Comparison of ENCODE assay signal across 17 cellular contexts in genomic region chr2:9895669-9896068, GRCh38. TPM values are rescaled to one million over a fixed set of nuclear protein-coding genes. Genes with fewer than 3 reads are reported as not detected.
A peak's percentile ranks its signal among the peaks of the same experiment; 100 is the strongest.
DNase-seq lines count a peak whose midpoint lies in the region; ATAC-seq, FAIRE-seq and TF ChIP-seq lines count a peak whose summit lies in the region.
"Had no signal": no experiment of that assay in that cellular context is flagged by ENCODE, and none has a peak within 500 bp of the region (broad histone marks: within the 10 kb centered on the region; RNA-seq: fewer than 3 reads in every experiment).

No MANE protein-coding gene starts in this region.

- peaks cover 34% of the 10 kb centered on the region for H3K4me1 ChIP-seq in RWPE2 (ENCODE audit: insufficient read depth, poor library complexity, severe bottlenecking)
- H3K4me1 ChIP-seq in endothelial cell of umbilical vein (ENCODE audit: control insufficient read depth, extremely low read depth, insufficient read depth, low read length): peaks cover 7% of the 10 kb centered on the region
- peaks cover 2% of the 10 kb centered on the region for H3K4me1 ChIP-seq in mesendoderm (ENCODE audit: control insufficient read depth, low read depth, low read length)
- no peaks in the 10 kb centered on the region for H3K4me1 ChIP-seq in urinary bladder (ENCODE audit: insufficient read depth)
- H3K4me1 ChIP-seq: colonic mucosa had no signal

- no peak overlapping the region for H3K18ac ChIP-seq in mesendoderm (ENCODE audit: low read length)

- peaks cover 8 to 16% (median 11%) of the 10 kb centered on the region in 4 donors for H3K4me1 Mint-ChIP-seq in naive thymus-derived CD8-positive, alpha-beta T cell

- no CpG with 5 or more reads among the region's 3 CpGs for WGBS in mesendoderm (ENCODE audit: extremely low coverage, insufficient coverage, low lambda C conversion rate)
- WGBS in urinary bladder: 76% methylated on average over 3 of the region's 3 CpGs

- H2AFZ ChIP-seq in endothelial cell of umbilical vein (ENCODE audit: low read depth, low read length): no peak overlapping the region

- H3K79me1 ChIP-seq in mesendoderm (ENCODE audit: low read length): no peaks in the 10 kb centered on the region

- TF ChIP-seq CTCF in RWPE2 (IDR thresholded peaks at IDR 0.05; ENCODE audit: poor library complexity, severe bottlenecking): no peak
- no peak for TF ChIP-seq CTCF in endothelial cell of umbilical vein (IDR thresholded peaks at IDR 0.05; ENCODE audit: extremely low read depth in 1 of 2, insufficient read depth in 1 of 2, low read depth in 1 of 2, low read length in 2 of 2)

- CTCF ChIA-PET in endothelial cell of umbilical vein (lab: Charles Lee): interaction anchor here (0.8 to 3.5 kb wide), 5 partner anchors 10 to 141 kb away, joined by 3 to 11 read pairs (median 3); partner anchors contain the start of gene TAF1B

- no peak overlapping the region for H4K5ac ChIP-seq in mesendoderm (ENCODE audit: low read length)

- peak overlapping the region; percentile 86 for H3K27ac ChIP-seq in RWPE2 (ENCODE audit: poor library complexity, severe bottlenecking)
- no peak overlapping the region for H3K27ac ChIP-seq in endothelial cell of umbilical vein (ENCODE audit: insufficient read depth, low read depth, low read length)
- no peak overlapping the region for H3K27ac ChIP-seq in mesendoderm (ENCODE audit: low read depth, low read length)
- peak overlapping the region; percentile 59 for H3K27ac ChIP-seq in urinary bladder (ENCODE audit: low read depth)
- H3K27ac ChIP-seq: C4-2B, colonic mucosa, HL-60 had no signal

- H3K4me3 Mint-ChIP-seq in naive thymus-derived CD8-positive, alpha-beta T cell: no peak overlapping the region
- H3K4me3 Mint-ChIP-seq: nephron had no signal

- H3K79me2 ChIP-seq in endothelial cell of umbilical vein (ENCODE audit: control insufficient read depth, insufficient read depth, low read length) (peaks cover 4% of the 10 kb centered on the region), mesendoderm (ENCODE audit: control insufficient read depth, insufficient read depth, low read length) (no peaks in the 10 kb centered on the region)

- no peak overlapping the region for H3K27ac Mint-ChIP-seq in naive thymus-derived CD8-positive, alpha-beta T cell

- H3K9me3 Mint-ChIP-seq in naive thymus-derived CD8-positive, alpha-beta T cell: no peaks in the 10 kb centered on the region
- H3K9me3 Mint-ChIP-seq: nephron had no signal

- H3K9me1 ChIP-seq in endothelial cell of umbilical vein (replicated peaks; ENCODE audit: control insufficient read depth, extremely low read depth, insufficient read depth, low read length): no peaks in the 10 kb centered on the region

- ATAC-seq in RWPE2 (ENCODE audit: low read depth): peak; percentile 54
- no peak for ATAC-seq in naive thymus-derived CD8-positive, alpha-beta T cell
- ATAC-seq: left cardiac atrium, Panc1 had no signal

- POLR2A ChIA-PET in endothelial cell of umbilical vein (lab: Charles Lee): no interaction called here
- POLR2A ChIA-PET in naive thymus-derived CD8-positive, alpha-beta T cell (lab: Charles Lee): interaction anchor here (1.4 kb wide), 1 partner anchor 10 kb away, joined by 9 read pairs; no protein-coding TSS in a partner anchor

- no peak overlapping the region for H3K4me2 ChIP-seq in endothelial cell of umbilical vein (ENCODE audit: insufficient read depth, low read length)
- no peak overlapping the region for H3K4me2 ChIP-seq in mesendoderm (ENCODE audit: low read length)

- H3K27me3 ChIP-seq in RWPE2 (ENCODE audit: insufficient read depth, poor library complexity, severe bottlenecking): no peaks in the 10 kb centered on the region
- no peaks in the 10 kb centered on the region for H3K27me3 ChIP-seq in endothelial cell of umbilical vein (ENCODE audit: control insufficient read depth in 2 of 2, insufficient read depth in 2 of 2, low read length in 2 of 2)
- no peaks in the 10 kb centered on the region for H3K27me3 ChIP-seq in mesendoderm (ENCODE audit: insufficient read depth, low read length, poor library complexity)
- H3K27me3 ChIP-seq: colonic mucosa had no signal

- H3K9ac ChIP-seq in endothelial cell of umbilical vein (replicated peaks; ENCODE audit: extremely low read depth, insufficient read depth, low read length) (no peak overlapping the region), mesendoderm (ENCODE audit: low read length) (no peak overlapping the region)

- TF ChIP-seq POLR2A in endothelial cell of umbilical vein (IDR thresholded peaks at IDR 0.05; ENCODE audit: low read depth, low read length): no peak

- H3K4ac ChIP-seq in mesendoderm (ENCODE audit: low read depth, low read length): no peak overlapping the region

- peaks cover 0 to 33% (median 10%) of the 10 kb centered on the region in 3 donors for H3K36me3 Mint-ChIP-seq in naive thymus-derived CD8-positive, alpha-beta T cell

- intact Hi-C loops in endothelial cell of umbilical vein (cut with micrococcal nuclease): loop anchor here (2.0 kb wide), 1 partner anchor 19 kb away; no protein-coding TSS in a partner anchor

- H3K36me3 ChIP-seq in RWPE2 (ENCODE audit: low read depth) (peaks cover 23% of the 10 kb centered on the region), endothelial cell of umbilical vein (ENCODE audit: control insufficient read depth in 2 of 2, extremely low read depth in 1 of 2, insufficient read depth in 2 of 2, low read length in 2 of 2) (no peaks in the 10 kb centered on the region), mesendoderm (ENCODE audit: control insufficient read depth, insufficient read depth, low read length) (no peaks in the 10 kb centered on the region), urinary bladder (ENCODE audit: insufficient read depth) (peaks cover 4% of the 10 kb centered on the region)
- H3K36me3 ChIP-seq: colonic mucosa had no signal

- H3K27me3 Mint-ChIP-seq in naive thymus-derived CD8-positive, alpha-beta T cell: no peaks in the 10 kb centered on the region

- FAIRE-seq in endothelial cell of umbilical vein (lab: Jason Lieb, UNC) (no peak), urothelium cell line (lab: Jason Lieb, UNC) (no peak)
- FAIRE-seq: GM12892 had no signal

- no peak overlapping the region for H2BK15ac ChIP-seq in mesendoderm (replicated peaks; ENCODE audit: low read depth)

- H3K9me3 ChIP-seq in RWPE2 (ENCODE audit: severe bottlenecking) (no peaks in the 10 kb centered on the region), endothelial cell of umbilical vein (replicated peaks; ENCODE audit: control insufficient read depth, insufficient read depth, low read length) (no peaks in the 10 kb centered on the region)
- H3K9me3 ChIP-seq: colonic mucosa had no signal

- H2BK120ac ChIP-seq in mesendoderm (ENCODE audit: low read depth, low read length): no peak overlapping the region

- no peak overlapping the region for H2BK5ac ChIP-seq in mesendoderm (ENCODE audit: low read length)

- DNase-seq in RWPE2 (ENCODE audit: low spot score) (no peak), endothelial cell of umbilical vein (ENCODE audit: low read depth, low spot score) (peak; percentile 8), mesendoderm (peak; percentile 27), ureter (ENCODE audit: low spot score) (no peak), urothelium cell line (ENCODE audit: low spot score) (no peak)
- DNase-seq in naive thymus-derived CD8-positive, alpha-beta T cell: no peak
- DNase-seq: activated effector memory CD4-positive, alpha-beta T cell treated with Interleukin-2 at 50 U/mL for 16 hours; colonic mucosa; left cardiac atrium; NCI-H187 treated with DMSO at 0.1 percent for 48 hours; NCI-H526 treated with DMSO at 0.1 percent for 48 hours had no signal

- H4K20me1 ChIP-seq in endothelial cell of umbilical vein (replicated peaks; ENCODE audit: control insufficient read depth, extremely low read depth, insufficient read depth, low read length): no peaks in the 10 kb centered on the region

- H3K23ac ChIP-seq in mesendoderm (ENCODE audit: low read length): no peak overlapping the region

- no peak overlapping the region for H3K4me3 ChIP-seq in RWPE2 (ENCODE audit: severe bottlenecking)
- no peak overlapping the region for H3K4me3 ChIP-seq in endothelial cell of umbilical vein (replicated peaks in 1 of 3; ENCODE audit: insufficient read depth in 1 of 3, low read depth in 1 of 3, low read length in 3 of 3)
- no peak overlapping the region for H3K4me3 ChIP-seq in mesendoderm (ENCODE audit: low read length)
- no peak overlapping the region for H3K4me3 ChIP-seq in urinary bladder (ENCODE audit: low read depth, low read length)
- H3K4me3 ChIP-seq: colonic mucosa had no signal

- BruUV-seq in endothelial cell of umbilical vein (replicated peaks; lab: Mats Ljungman, UMichigan): no TSS peak

- H4K8ac ChIP-seq in mesendoderm (ENCODE audit: low read depth, low read length): no peak overlapping the region

- no peak overlapping the region for H3K56ac ChIP-seq in mesendoderm (ENCODE audit: low read length)

- dilution Hi-C loops in endothelial cell of umbilical vein (cut with MboI; ENCODE audit: extremely low pct_ligation_motif_present, low sequenced_read_pairs): no loop called here

- no peak overlapping the region for H2AK5ac ChIP-seq in mesendoderm (ENCODE audit: low read length)

RNA-seq across cellular contexts. Expression of gene TAF1B, which starts 52.4 kb away (rescaled TPM):
- total RNA-seq in endothelial cell of umbilical vein: 20.1 and 29.4 TPM in 2 replicates
- 5.0 and 6.3 TPM in 2 replicates for polyA plus RNA-seq in endothelial cell of umbilical vein
- 10.3 and 10.4 TPM in 2 replicates for polyA plus RNA-seq in endothelial cell of umbilical vein (2011; cell fraction: cytosol; rRNA removed)
- 15.5 and 19.0 TPM in 2 replicates for polyA plus RNA-seq in endothelial cell of umbilical vein (2011; cell fraction: nucleus; rRNA removed)
- 12.5 and 15.3 TPM in 2 replicates for polyA plus RNA-seq in endothelial cell of umbilical vein (2012)
- 19.7 and 27.7 TPM in 2 replicates for polyA minus RNA-seq in endothelial cell of umbilical vein
- 9.0 TPM for polyA minus RNA-seq in endothelial cell of umbilical vein (2011; cell fraction: cytosol; rRNA and poly(A)+ RNA removed)
- 36.5 and 51.1 TPM in 2 replicates for polyA minus RNA-seq in endothelial cell of umbilical vein (2011; cell fraction: nucleus; rRNA and poly(A)+ RNA removed)
- 26.0 TPM for polyA plus RNA-seq in mesendoderm (2013, experiment 1 of 2)
- 25.3 TPM for polyA plus RNA-seq in mesendoderm (2013, experiment 2 of 2)
- 53.4 TPM for total RNA-seq in urinary bladder
- polyA plus RNA-seq in urinary bladder: 7.5 TPM
- total RNA-seq in ureter: 41.1 TPM
- 10 to 100 TPM; 15.9 to 19.3 TPM for total RNA-seq in naive thymus-derived CD8-positive, alpha-beta T cell
- 10 to 100 TPM; 10.1 to 13.1 (median 11.1) TPM for polyA plus RNA-seq in naive thymus-derived CD8-positive, alpha-beta T cell

RNA-seq across cellular contexts. Expression of gene GRHL1, which starts 55.8 kb away (rescaled TPM):
- total RNA-seq in endothelial cell of umbilical vein: 0.85 and 1.1 TPM in 2 replicates
- 0.37 and 0.70 TPM in 2 replicates for polyA plus RNA-seq in endothelial cell of umbilical vein
- 0.52 and 0.68 TPM in 2 replicates for polyA plus RNA-seq in endothelial cell of umbilical vein (2011; cell fraction: cytosol; rRNA removed)
- polyA plus RNA-seq in endothelial cell of umbilical vein (2011; cell fraction: nucleus; rRNA removed): 1.9 and 2.0 TPM in 2 replicates
- polyA plus RNA-seq in endothelial cell of umbilical vein (2012): 0.46 and 1.1 TPM in 2 replicates
- 1.5 and 3.2 TPM in 2 replicates for polyA minus RNA-seq in endothelial cell of umbilical vein
- 3.3 TPM for polyA minus RNA-seq in endothelial cell of umbilical vein (2011; cell fraction: cytosol; rRNA and poly(A)+ RNA removed)
- 1.1 and 2.2 TPM in 2 replicates for polyA minus RNA-seq in endothelial cell of umbilical vein (2011; cell fraction: nucleus; rRNA and poly(A)+ RNA removed)
- 1.3 TPM for polyA plus RNA-seq in mesendoderm (2013, experiment 1 of 2)
- polyA plus RNA-seq in mesendoderm (2013, experiment 2 of 2): 1.4 TPM
- total RNA-seq in urinary bladder: 15.9 TPM
- 2.8 TPM for polyA plus RNA-seq in urinary bladder
- 61.6 TPM for total RNA-seq in ureter
- total RNA-seq in naive thymus-derived CD8-positive, alpha-beta T cell: under 1 TPM in 1 of 2 experiments, not detected in 1; 0.47 TPM
- polyA plus RNA-seq in naive thymus-derived CD8-positive, alpha-beta T cell: under 1 TPM in 1 of 3 donors, not detected in 2; 0.05 TPM

Comparison
In these comparisons a context has a peak if more than half of its experiments do, and no peak if none do; other contexts are left out.
1. DNase-seq: peak in endothelial cell of umbilical vein (single experiment) and mesendoderm (single experiment); none in RWPE2 (single experiment), ureter (single experiment), naive thymus-derived CD8-positive, alpha-beta T cell (0 of 10) and urothelium cell line (single experiment).
2. H3K27ac ChIP-seq: peak in RWPE2 (single experiment) and urinary bladder (single experiment); none in endothelial cell of umbilical vein (single experiment) and mesendoderm (single experiment).